Comparison of ENCODE assay signal across 8 cellular contexts in the genomic region with DNA sequence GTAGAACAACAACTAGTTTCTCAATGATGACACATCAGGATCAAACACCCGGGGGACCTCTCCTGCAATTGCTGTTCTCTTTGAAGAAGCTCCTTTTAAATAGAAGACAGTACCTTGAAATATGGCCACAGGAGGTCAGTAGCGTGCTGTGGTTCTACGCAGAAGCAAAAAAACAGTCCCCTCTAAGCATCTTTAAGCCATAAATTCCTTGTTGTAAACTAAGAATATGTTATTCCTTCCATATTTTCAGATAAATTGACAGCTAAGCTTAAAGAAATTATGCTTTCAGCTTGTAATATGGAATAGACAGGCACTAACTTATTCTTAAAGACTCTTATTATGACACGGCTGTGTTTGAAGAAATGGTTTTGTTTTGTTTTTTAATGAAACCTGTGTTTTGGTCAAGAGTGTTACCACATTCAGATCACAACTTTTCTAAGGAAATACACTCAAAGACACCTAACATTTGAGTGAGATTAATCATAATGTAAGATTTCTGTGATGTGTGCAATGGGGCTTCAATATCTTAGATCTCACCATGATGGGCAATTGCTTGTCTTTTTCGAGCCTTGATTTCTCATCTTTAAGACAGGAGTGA. TPM values are rescaled to one million over a fixed set of nuclear protein-coding genes. Genes with fewer than 3 reads are reported as not detected.
A peak's percentile ranks its signal among the peaks of the same experiment; 100 is the strongest.
DNase-seq lines count a peak whose midpoint lies in the region; ATAC-seq, FAIRE-seq and TF ChIP-seq lines count a peak whose summit lies in the region.

No MANE protein-coding gene starts in this region.

- no peaks in the 10 kb centered on the region for H3K36me3 ChIP-seq in CD4-positive, alpha-beta memory T cell (ENCODE audit: insufficient read depth, low read length)
- H3K36me3 ChIP-seq in breast epithelium = no peaks in the 10 kb centered on the region

- CTCF ChIA-PET in CD4-positive, alpha-beta memory T cell (lab: Charles Lee; ENCODE audit: partially characterized antibody) = interaction anchor here (0.7 to 4.3 kb wide), 42 partner anchors 8 to 581 kb away, joined by 3 to 62 read pairs (median 4); no protein-coding TSS in a partner anchor

- ATAC-seq in GM21390 (IDR thresholded peaks at IDR 0.05; ENCODE audit: unreplicated experiment) (peak; percentile 37), HG02884 (IDR thresholded peaks at IDR 0.05; ENCODE audit: unreplicated experiment) (no peak)

- peaks cover 19% of the 10 kb centered on the region for H3K4me1 ChIP-seq in CD4-positive, alpha-beta memory T cell (ENCODE audit: insufficient read depth, low read length)
- H3K4me1 ChIP-seq in breast epithelium = no peaks in the 10 kb centered on the region

- no peaks in the 10 kb centered on the region for H3K36me3 Mint-ChIP-seq in CD4-positive, alpha-beta memory T cell

- peak; percentile 55 to 59 (median 57) for DNase-seq in CD4-positive, alpha-beta memory T cell
- DNase-seq in NCI-H2107 (lab: John Stamatoyannopoulos, UW) (peak; percentile 18), breast epithelium (ENCODE audit: low spot score in 2 of 2) (no peak), islet precursor cell (peak; percentile 66)
- peak; percentile 47 for DNase-seq in stimulated activated CD4-positive, alpha-beta T cell treated with anti-CD3 and anti-CD28 coated beads, Interleukin-1b, Interleukin-23, amount 100 ng/mL, for 48 hours

- peak; percentile 58 to 84 (median 78) for TF ChIP-seq CTCF in breast epithelium (IDR thresholded peaks at IDR 0.05)

- H3K4me3 ChIP-seq in CD4-positive, alpha-beta memory T cell (ENCODE audit: low read length in 2 of 2) = no peak overlapping the region
- H3K4me3 ChIP-seq in breast epithelium = no peak overlapping the region

- peak overlapping the region in 3 of 7 donors; percentile 42 to 67 (median 61) for H3K27ac Mint-ChIP-seq in CD4-positive, alpha-beta memory T cell

- POLR2A ChIA-PET in CD4-positive, alpha-beta memory T cell (lab: Charles Lee; ENCODE audit: partially characterized antibody) = interaction anchor here (0.6 to 2.9 kb wide), 4 partner anchors 9 to 220 kb away, joined by 3 to 16 read pairs (median 6); no protein-coding TSS in a partner anchor

- H3K27ac ChIP-seq in CD4-positive, alpha-beta memory T cell (ENCODE audit: low read depth, low read length) = no peak overlapping the region
- H3K27ac ChIP-seq in breast epithelium = peak overlapping the region in 1 of 2 donors; percentile 8

- no peak for TF ChIP-seq POLR2A in breast epithelium (IDR thresholded peaks at IDR 0.05)

- H3K9me3 ChIP-seq in CD4-positive, alpha-beta memory T cell (ENCODE audit: control insufficient read depth in 1 of 2, low read length in 2 of 2) = no peaks in the 10 kb centered on the region
- no peaks in the 10 kb centered on the region for H3K9me3 ChIP-seq in breast epithelium

- intact Hi-C loops in CD4-positive, alpha-beta memory T cell (cut with micrococcal nuclease) = loop anchor here (1.0 to 5.0 kb wide), 7 partner anchors 72 to 547 kb away; no protein-coding TSS in a partner anchor
- intact Hi-C loops in breast epithelium (cut with DNase I; ENCODE audit: low total_unique reads) = no loop called here

- peaks cover 3 to 4% of the 10 kb centered on the region in 2 donors for H3K27me3 Mint-ChIP-seq in CD4-positive, alpha-beta memory T cell

- H3K27me3 ChIP-seq in CD4-positive, alpha-beta memory T cell (ENCODE audit: insufficient read depth, low read length) = no peaks in the 10 kb centered on the region
- no peaks in the 10 kb centered on the region for H3K27me3 ChIP-seq in breast epithelium

- no peaks in the 10 kb centered on the region for H3K9me3 Mint-ChIP-seq in CD4-positive, alpha-beta memory T cell

- peak overlapping the region in 3 of 8 donors; percentile 13 to 42 (median 27) for H3K4me3 Mint-ChIP-seq in CD4-positive, alpha-beta memory T cell

- peaks cover 12 to 26% (median 15%) of the 10 kb centered on the region in 4 donors for H3K4me1 Mint-ChIP-seq in CD4-positive, alpha-beta memory T cell

- FAIRE-seq in TTC549 (lab: Jason Lieb, UNC) = peak; percentile 87

RNA-seq across cellular contexts. Expression of a gene that starts 49.7 kb away (rescaled TPM):
- total RNA-seq in CD4-positive, alpha-beta memory T cell = not detected
- not detected for polyA plus RNA-seq in CD4-positive, alpha-beta memory T cell
- total RNA-seq in breast epithelium = 10 to 100 TPM in 2 of 3 donors, 1 to 10 TPM in 1; 1.6 to 69.8 (median 49.2) TPM

Comparison
In these comparisons a context has a peak if more than half of its experiments do, and no peak if none do; other contexts are left out.
1. DNase-seq: peak in CD4-positive, alpha-beta memory T cell (5 of 5), NCI-H2107 (single experiment), islet precursor cell (single experiment) and stimulated activated CD4-positive, alpha-beta T cell treated with anti-CD3 and anti-CD28 coated beads, Interleukin-1b, Interleukin-23, amount 100 ng/mL, for 48 hours (single experiment); none in breast epithelium (0 of 2).